ENCODE assay signal across 9 cellular contexts in genomic region chr12:49777800-49778748, GRCh38. TPM values are rescaled to one million over a fixed set of nuclear protein-coding genes. Genes with fewer than 3 reads are reported as not detected.
DNase-seq lines count a peak whose midpoint lies in the region; ATAC-seq and TF ChIP-seq lines count a peak whose summit lies in the region.
"Had no signal": no experiment of that assay in that cellular context is flagged by ENCODE, and none has a peak within 500 bp of the region (broad histone marks: within the 10 kb centered on the region; RNA-seq: fewer than 3 reads in every experiment).

No MANE protein-coding gene starts in this region.

- H3K36me3 ChIP-seq in KMS-11 (ENCODE audit: insufficient read depth) (no peaks in the 10 kb centered on the region), body of pancreas (replicated peaks in 1 of 2; ENCODE audit: insufficient read depth in 1 of 2, low read depth in 2 of 2) (no peaks in the 10 kb centered on the region)
- H3K36me3 ChIP-seq: SJSA1 had no signal

- H3K9me3 ChIP-seq in body of pancreas: no peaks in the 10 kb centered on the region
- H3K9me3 ChIP-seq: SJSA1 had no signal

- ATAC-seq in body of pancreas (peak; percentile 86), left colon (peak; percentile 85)

- intact Hi-C loops in body of pancreas (cut with DNase I) (no loop called here), left colon (cut with DNase I, micrococcal nuclease) (no loop called here), lower leg skin (cut with DNase I; ENCODE audit: low total_unique reads) (loop anchor here (10.0 kb wide), 1 partner anchor 277 kb away; the partner anchor contains the start of gene ASIC1)

- H3K4me2 ChIP-seq in KMS-11: no peak overlapping the region

- TF ChIP-seq POLR2A in body of pancreas (IDR thresholded peaks at IDR 0.05) (no peak), lower leg skin (IDR thresholded peaks at IDR 0.05) (no peak)

- WGBS in body of pancreas, 2 donors: 40 to 42% methylated on average over 19 of the region's 19 CpGs
- 56 to 58% methylated on average over 19 of the region's 19 CpGs for WGBS in lower leg skin, 2 donors

- H3K79me2 ChIP-seq in KMS-11 (ENCODE audit: insufficient read depth, low read depth): no peaks in the 10 kb centered on the region

- H2AFZ ChIP-seq in KMS-11 (ENCODE audit: low read depth): peak overlapping the region; percentile 25; the same call in 1 of the 2 replicates

- H3K4me1 ChIP-seq in KMS-11 (ENCODE audit: low read depth, poor library complexity, severe bottlenecking) (peaks cover 10% of the 10 kb centered on the region), body of pancreas (no peaks in the 10 kb centered on the region)

- H3K27me3 ChIP-seq in KMS-11 (ENCODE audit: insufficient read depth, low read depth) (no peaks in the 10 kb centered on the region), body of pancreas (no peaks in the 10 kb centered on the region)
- H3K27me3 ChIP-seq: SJSA1 had no signal

- no peak overlapping the region for H3K9ac ChIP-seq in KMS-11

- no peaks in the 10 kb centered on the region for H4K20me1 ChIP-seq in KMS-11 (ENCODE audit: insufficient read depth)

- H3K27ac ChIP-seq in KMS-11 (no peak overlapping the region), VCaP (no peak overlapping the region), body of pancreas (no peak overlapping the region)
- H3K27ac ChIP-seq: SJSA1 had no signal

- DNase-seq in DMS53 (lab: John Stamatoyannopoulos, UW): peak; percentile 75
- DNase-seq in body of pancreas: peak; percentile 70 to 84 (median 75)
- DNase-seq in left colon: peak; percentile 42 to 78
- peak; percentile 63 to 69 (median 67) for DNase-seq in stimulated activated CD4-positive, alpha-beta T cell treated with anti-CD3 and anti-CD28 coated beads, TNF-alpha, amount 100 ng/mL, for 4 hours (ENCODE audit: low read depth in 3 of 3)
- no peak for DNase-seq in lower leg skin (ENCODE audit: low spot score in 2 of 2)
- no peak for DNase-seq in NOMO-1 treated with DMSO at 0.1 percent for 48 hours (lab: John Stamatoyannopoulos, UW; ENCODE audit: unreplicated experiment)

- peak; percentile 86 for TF ChIP-seq CTCF in KMS-11 (conservative IDR thresholded peaks at IDR 0.05; ENCODE audit: low read depth, low read length)
- peak; percentile 96 for TF ChIP-seq CTCF in VCaP (conservative IDR thresholded peaks at IDR 0.05)
- peak; percentile 67 to 86 (median 82) for TF ChIP-seq CTCF in body of pancreas (IDR thresholded peaks at IDR 0.05)
- TF ChIP-seq CTCF in lower leg skin (IDR thresholded peaks at IDR 0.05): peak in 1 of 3 donors; percentile 57

- H3K4me3 ChIP-seq in KMS-11 (IDR thresholded peaks at IDR 0.05; ENCODE audit: insufficient read depth, low read depth, low read length): no peak overlapping the region
- no peak overlapping the region for H3K4me3 ChIP-seq in body of pancreas
- H3K4me3 ChIP-seq in lower leg skin (ENCODE audit: low read depth, poor library complexity, severe bottlenecking): no peak overlapping the region
- H3K4me3 ChIP-seq: SJSA1 had no signal

RNA-seq across cellular contexts. Expression of gene TMBIM6, which starts 36.7 kb away (rescaled TPM):
- 100 to 1,000 TPM; 234 to 256 TPM for total RNA-seq in body of pancreas
- total RNA-seq in left colon: 100 to 1,000 TPM; 880 to 918 TPM
- 100 to 1,000 TPM; 238 to 407 (median 319) TPM for total RNA-seq in lower leg skin

RNA-seq across cellular contexts. Expression of gene NCKAP5L, which starts 50.1 kb away (rescaled TPM):
- total RNA-seq in body of pancreas (10 to 100 TPM; 10.1 to 13.2 TPM), left colon (1 to 10 TPM; 3.7 to 4.8 TPM), lower leg skin (10 to 100 TPM in 1 of 4 donors, 1 to 10 TPM in 3; 6.1 to 12.9 (median 9.0) TPM)

Comparison
In these comparisons a context has a peak if more than half of its experiments do, and no peak if none do; other contexts are left out.
1. DNase-seq: peak in DMS53 (single experiment), body of pancreas (4 of 4), left colon (2 of 2) and stimulated activated CD4-positive, alpha-beta T cell treated with anti-CD3 and anti-CD28 coated beads, TNF-alpha, amount 100 ng/mL, for 4 hours (3 of 3); none in lower leg skin (0 of 2) and NOMO-1 treated with DMSO at 0.1 percent for 48 hours (single experiment).